In the genomic region with DNA sequence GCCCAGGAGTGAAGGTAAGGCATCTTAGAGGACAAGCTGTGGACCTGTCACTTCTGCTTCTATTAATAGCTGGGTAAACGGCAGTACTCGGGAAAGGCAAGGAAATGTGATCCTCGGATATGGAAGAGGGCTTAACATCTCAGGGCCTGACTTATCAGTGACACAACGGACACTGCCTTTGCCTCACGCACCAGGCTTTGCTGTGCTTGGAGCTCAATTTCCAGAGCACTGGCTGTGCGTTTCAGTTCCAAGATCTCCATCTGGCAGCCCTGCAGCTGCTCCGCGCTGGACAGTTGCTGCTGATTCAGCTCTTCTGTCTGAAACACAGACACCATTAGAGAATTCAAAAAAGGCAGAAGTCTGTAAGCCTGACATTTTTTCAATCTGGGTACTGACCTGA, we compare ENCODE assay signal across 1 cellular context.
TF ChIP-seq lines count a peak whose summit lies in the region.

No MANE protein-coding gene starts in this region.

TF ChIP-seq in HepG2, 621 proteins besides CTCF, POLR2A, EP300 and RAD21:
- peak; percentile 18; the same call in 1 of the 2 replicates for TF ChIP-seq ZNF501 (CRISPR knock-in tag; IDR thresholded peaks at IDR 0.05)
- no peak for TF ChIP-seq ASH2L (IDR thresholded peaks at IDR 0.05; ENCODE audit: insufficient read length, low read depth, low read length)
- no peak for TF ChIP-seq CC2D1A (CRISPR knock-in tag; IDR thresholded peaks at IDR 0.05)
- no peak for TF ChIP-seq NPAS2 (CRISPR knock-in tag; IDR thresholded peaks at IDR 0.05; ENCODE audit: borderline replicate concordance)
- no peak for TF ChIP-seq MEIS1 (CRISPR knock-in tag; IDR thresholded peaks at IDR 0.05; ENCODE audit: borderline replicate concordance)
- no peak for TF ChIP-seq THYN1 (CRISPR knock-in tag; IDR thresholded peaks at IDR 0.05; ENCODE audit: borderline replicate concordance, low read depth)
- TF ChIP-seq ZNF577 (CRISPR knock-in tag; IDR thresholded peaks at IDR 0.05; ENCODE audit: borderline replicate concordance, low read depth): no peak
- TF ChIP-seq MAFF (IDR thresholded peaks at IDR 0.05; ENCODE audit: low read depth, low read length): 0 out of 2 replicates have a peak, but pooled peaks have one; percentile 35
- TF ChIP-seq ZBTB38 (CRISPR knock-in tag; IDR thresholded peaks at IDR 0.05): peak; percentile 43; the same call in 1 of the 2 replicates
- no peak for TF ChIP-seq ZNF644 (CRISPR knock-in tag; IDR thresholded peaks at IDR 0.05; ENCODE audit: low read depth)
- no peak for TF ChIP-seq MIER2 (CRISPR knock-in tag; IDR thresholded peaks at IDR 0.05)
- TF ChIP-seq ARNT (IDR thresholded peaks at IDR 0.05): no peak
- TF ChIP-seq MAFK (conservative IDR thresholded peaks at IDR 0.05 in 1 of 2, IDR thresholded peaks at IDR 0.05 in 1 of 2; ENCODE audit: low read length in 2 of 2): peak; percentile 30 to 51; a peak in 3 of 4 replicates
- TF ChIP-seq KLF12 (CRISPR knock-in tag; IDR thresholded peaks at IDR 0.05; ENCODE audit: borderline replicate concordance): no peak
- TF ChIP-seq, protein P1, sequence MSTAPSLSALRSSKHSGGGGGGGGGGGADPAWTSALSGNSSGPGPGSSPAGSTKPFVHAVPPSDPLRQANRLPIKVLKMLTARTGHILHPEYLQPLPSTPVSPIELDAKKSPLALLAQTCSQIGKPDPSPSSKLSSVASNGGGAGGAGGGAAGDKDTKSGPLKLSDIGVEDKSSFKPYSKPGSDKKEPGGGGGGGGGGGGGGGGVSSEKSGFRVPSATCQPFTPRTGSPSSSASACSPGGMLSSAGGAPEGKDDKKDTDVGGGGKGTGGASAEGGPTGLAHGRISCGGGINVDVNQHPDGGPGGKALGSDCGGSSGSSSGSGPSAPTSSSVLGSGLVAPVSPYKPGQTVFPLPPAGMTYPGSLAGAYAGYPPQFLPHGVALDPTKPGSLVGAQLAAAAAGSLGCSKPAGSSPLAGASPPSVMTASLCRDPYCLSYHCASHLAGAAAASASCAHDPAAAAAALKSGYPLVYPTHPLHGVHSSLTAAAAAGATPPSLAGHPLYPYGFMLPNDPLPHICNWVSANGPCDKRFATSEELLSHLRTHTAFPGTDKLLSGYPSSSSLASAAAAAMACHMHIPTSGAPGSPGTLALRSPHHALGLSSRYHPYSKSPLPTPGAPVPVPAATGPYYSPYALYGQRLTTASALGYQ (CRISPR knock-in tag; IDR thresholded peaks at IDR 0.05): no peak
- no peak for TF ChIP-seq RARA (CRISPR knock-in tag; IDR thresholded peaks at IDR 0.05)
- no peak for TF ChIP-seq ZNF605 (CRISPR knock-in tag; IDR thresholded peaks at IDR 0.05)
- no peak for TF ChIP-seq CBX5 (CRISPR knock-in tag; IDR thresholded peaks at IDR 0.05; ENCODE audit: borderline replicate concordance)
- TF ChIP-seq, protein P2, sequence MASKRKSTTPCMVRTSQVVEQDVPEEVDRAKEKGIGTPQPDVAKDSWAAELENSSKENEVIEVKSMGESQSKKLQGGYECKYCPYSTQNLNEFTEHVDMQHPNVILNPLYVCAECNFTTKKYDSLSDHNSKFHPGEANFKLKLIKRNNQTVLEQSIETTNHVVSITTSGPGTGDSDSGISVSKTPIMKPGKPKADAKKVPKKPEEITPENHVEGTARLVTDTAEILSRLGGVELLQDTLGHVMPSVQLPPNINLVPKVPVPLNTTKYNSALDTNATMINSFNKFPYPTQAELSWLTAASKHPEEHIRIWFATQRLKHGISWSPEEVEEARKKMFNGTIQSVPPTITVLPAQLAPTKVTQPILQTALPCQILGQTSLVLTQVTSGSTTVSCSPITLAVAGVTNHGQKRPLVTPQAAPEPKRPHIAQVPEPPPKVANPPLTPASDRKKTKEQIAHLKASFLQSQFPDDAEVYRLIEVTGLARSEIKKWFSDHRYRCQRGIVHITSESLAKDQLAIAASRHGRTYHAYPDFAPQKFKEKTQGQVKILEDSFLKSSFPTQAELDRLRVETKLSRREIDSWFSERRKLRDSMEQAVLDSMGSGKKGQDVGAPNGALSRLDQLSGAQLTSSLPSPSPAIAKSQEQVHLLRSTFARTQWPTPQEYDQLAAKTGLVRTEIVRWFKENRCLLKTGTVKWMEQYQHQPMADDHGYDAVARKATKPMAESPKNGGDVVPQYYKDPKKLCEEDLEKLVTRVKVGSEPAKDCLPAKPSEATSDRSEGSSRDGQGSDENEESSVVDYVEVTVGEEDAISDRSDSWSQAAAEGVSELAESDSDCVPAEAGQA (IDR thresholded peaks at IDR 0.05; ENCODE audit: low read depth): no peak
- TF ChIP-seq, protein P2 (CRISPR knock-in tag; IDR thresholded peaks at IDR 0.05; ENCODE audit: borderline replicate concordance): no peak
- no peak for TF ChIP-seq ZNF558 (CRISPR knock-in tag; IDR thresholded peaks at IDR 0.05; ENCODE audit: borderline replicate concordance)
- TF ChIP-seq, protein P3, sequence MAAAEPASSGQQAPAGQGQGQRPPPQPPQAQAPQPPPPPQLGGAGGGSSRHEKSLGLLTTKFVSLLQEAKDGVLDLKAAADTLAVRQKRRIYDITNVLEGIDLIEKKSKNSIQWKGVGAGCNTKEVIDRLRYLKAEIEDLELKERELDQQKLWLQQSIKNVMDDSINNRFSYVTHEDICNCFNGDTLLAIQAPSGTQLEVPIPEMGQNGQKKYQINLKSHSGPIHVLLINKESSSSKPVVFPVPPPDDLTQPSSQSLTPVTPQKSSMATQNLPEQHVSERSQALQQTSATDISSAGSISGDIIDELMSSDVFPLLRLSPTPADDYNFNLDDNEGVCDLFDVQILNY (CRISPR knock-in tag; conservative IDR thresholded peaks at IDR 0.05): no peak
- no peak for TF ChIP-seq ZNF326 (CRISPR knock-in tag; IDR thresholded peaks at IDR 0.05; ENCODE audit: borderline replicate concordance)
- no peak for TF ChIP-seq BRCA1 (CRISPR knock-in tag; IDR thresholded peaks at IDR 0.05)
- no peak for TF ChIP-seq NRL (CRISPR knock-in tag; IDR thresholded peaks at IDR 0.05; ENCODE audit: borderline replicate concordance)
- TF ChIP-seq ZNF570 (CRISPR knock-in tag; IDR thresholded peaks at IDR 0.05; ENCODE audit: borderline replicate concordance): no peak
- TF ChIP-seq TOE1 (CRISPR knock-in tag; IDR thresholded peaks at IDR 0.05): no peak
- TF ChIP-seq, protein P4, sequence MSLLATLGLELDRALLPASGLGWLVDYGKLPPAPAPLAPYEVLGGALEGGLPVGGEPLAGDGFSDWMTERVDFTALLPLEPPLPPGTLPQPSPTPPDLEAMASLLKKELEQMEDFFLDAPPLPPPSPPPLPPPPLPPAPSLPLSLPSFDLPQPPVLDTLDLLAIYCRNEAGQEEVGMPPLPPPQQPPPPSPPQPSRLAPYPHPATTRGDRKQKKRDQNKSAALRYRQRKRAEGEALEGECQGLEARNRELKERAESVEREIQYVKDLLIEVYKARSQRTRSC (CRISPR knock-in tag; IDR thresholded peaks at IDR 0.05; ENCODE audit: low read depth): no peak
- TF ChIP-seq RXRB (CRISPR knock-in tag; IDR thresholded peaks at IDR 0.05; ENCODE audit: borderline replicate concordance): no peak
- no peak for TF ChIP-seq ZNF143 (CRISPR knock-in tag; IDR thresholded peaks at IDR 0.05)
- TF ChIP-seq ZNF33A (CRISPR knock-in tag; IDR thresholded peaks at IDR 0.05; ENCODE audit: borderline replicate concordance): no peak
- no peak for TF ChIP-seq HDAC2 (CRISPR knock-in tag; IDR thresholded peaks at IDR 0.05)
